Comparison of ENCODE assay signal across 14 cellular contexts in the genomic region with DNA sequence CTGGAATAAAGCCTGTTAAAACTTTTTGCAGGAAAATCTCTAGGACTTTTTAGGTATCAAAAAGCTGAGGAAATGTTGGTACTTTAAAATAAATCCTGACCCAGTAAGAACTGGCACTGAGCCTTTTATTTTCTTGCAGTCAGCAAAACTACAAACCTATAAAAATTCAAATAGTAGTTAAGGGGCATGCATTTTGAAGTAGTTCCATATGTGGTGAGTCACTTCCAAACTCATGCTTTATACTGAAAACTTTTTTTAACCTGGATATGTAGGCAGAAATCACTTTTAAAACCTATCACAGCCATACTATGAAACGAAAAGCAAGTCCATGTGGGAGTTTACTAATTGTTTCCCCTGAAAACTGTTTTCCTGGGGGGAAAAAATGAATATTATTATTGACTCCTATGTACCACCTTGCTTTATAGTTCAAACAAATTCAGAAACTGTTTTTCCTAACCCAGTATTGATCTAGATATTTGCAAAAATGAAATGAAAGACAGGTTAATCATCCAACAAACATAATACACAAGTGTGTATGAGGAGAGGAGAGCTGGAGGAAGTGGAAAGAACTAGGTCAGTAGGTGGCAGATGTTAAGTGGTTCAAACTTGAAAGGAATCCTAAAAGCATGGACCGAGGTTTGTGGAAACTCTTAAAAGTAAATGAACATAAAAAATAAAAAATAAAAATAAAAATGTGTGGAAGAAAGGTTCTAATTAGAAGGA. TPM values are rescaled to one million over a fixed set of nuclear protein-coding genes. Genes with fewer than 3 reads are reported as not detected.
DNase-seq lines count a peak whose midpoint lies in the region; ATAC-seq, FAIRE-seq and TF ChIP-seq lines count a peak whose summit lies in the region.
"Had no signal": no experiment of that assay in that cellular context is flagged by ENCODE, and none has a peak within 500 bp of the region (broad histone marks: within the 10 kb centered on the region; RNA-seq: fewer than 3 reads in every experiment).

No MANE protein-coding gene starts in this region.

- H3K36me3 ChIP-seq in adipocyte (ENCODE audit: control insufficient read depth, insufficient read depth, low read length, severe bottlenecking) (peaks cover 35% of the 10 kb centered on the region), kidney (ENCODE audit: control insufficient read depth in 1 of 2, insufficient read depth in 2 of 2, low read length in 2 of 2) (no peaks in the 10 kb centered on the region), Peyer's patch (peaks cover 0 to 4% (median 0%) of the 10 kb centered on the region in 3 donors)

- intact Hi-C loops in kidney (cut with DNase I), result no loop called here
- intact Hi-C loops in CD4-positive, alpha-beta T cell (cut with DNase I, micrococcal nuclease), result no loop called here

- H3K4me3 Mint-ChIP-seq in CD4-positive, alpha-beta T cell, result no peak overlapping the region

- no peaks in the 10 kb centered on the region for H3K9me3 Mint-ChIP-seq in CD4-positive, alpha-beta T cell
- H3K9me3 Mint-ChIP-seq: CD8-positive, alpha-beta memory T cell had no signal

- CTCF ChIA-PET in A549 (lab: Yijun Ruan, JAX), result no interaction called here
- CTCF ChIA-PET in CD4-positive, alpha-beta T cell (lab: Charles Lee), result interaction anchor here (1.0 kb wide), 1 partner anchor 11 kb away, joined by 3 read pairs; no protein-coding TSS in a partner anchor

- no peak for TF ChIP-seq POLR2A in A549 (IDR thresholded peaks at IDR 0.05; ENCODE audit: low read length)
- no peak for TF ChIP-seq POLR2A in Peyer's patch (IDR thresholded peaks at IDR 0.05)

- FAIRE-seq in A549 (lab: Jason Lieb, UNC), result no peak
- FAIRE-seq in kidney (lab: Jason Lieb, UNC), result peak; percentile 83

- H3K4me2 ChIP-seq in A549, result peak overlapping the region; percentile 11; the same call in 1 of the 3 replicates

- H3K4me1 ChIP-seq in A549 (peaks cover 40% of the 10 kb centered on the region; the same call in 2 of the 3 replicates), adipocyte (ENCODE audit: control insufficient read depth, insufficient read depth, low read length) (peaks cover 17% of the 10 kb centered on the region), kidney (ENCODE audit: control insufficient read depth in 1 of 2, insufficient read depth in 1 of 2, low read depth in 1 of 2, low read length in 2 of 2) (peaks cover 0 to 3% of the 10 kb centered on the region in 2 donors), Peyer's patch (peaks cover 0 to 13% (median 0%) of the 10 kb centered on the region in 4 donors)

- no peak for ATAC-seq in A549
- no peak for ATAC-seq in GM19328 (IDR thresholded peaks at IDR 0.05; ENCODE audit: unreplicated experiment)
- no peak for ATAC-seq in CD4-positive, alpha-beta T cell (ENCODE audit: poor library complexity)

- H3K27me3 Mint-ChIP-seq in CD4-positive, alpha-beta T cell, result no peaks in the 10 kb centered on the region
- H3K27me3 Mint-ChIP-seq: CD8-positive, alpha-beta memory T cell had no signal

- peaks cover 60% of the 10 kb centered on the region for H3K4me1 Mint-ChIP-seq in CD4-positive, alpha-beta T cell (ENCODE audit: low read depth)

- no peaks in the 10 kb centered on the region for H3K9me3 ChIP-seq in A549
- H3K9me3 ChIP-seq in adipocyte (ENCODE audit: control insufficient read depth, low read length), result no peaks in the 10 kb centered on the region
- H3K9me3 ChIP-seq in kidney (ENCODE audit: control insufficient read depth in 1 of 2, low read length in 2 of 2), result no peaks in the 10 kb centered on the region
- no peaks in the 10 kb centered on the region for H3K9me3 ChIP-seq in Peyer's patch
- no peaks in the 10 kb centered on the region for H3K9me3 ChIP-seq in CD4-positive, alpha-beta T cell (ENCODE audit: control insufficient read depth, low read length)

- no peaks in the 10 kb centered on the region for H3K27me3 ChIP-seq in adipocyte (replicated peaks; ENCODE audit: control insufficient read depth, insufficient read depth, low read length)
- no peaks in the 10 kb centered on the region for H3K27me3 ChIP-seq in Peyer's patch
- H3K27me3 ChIP-seq in CD4-positive, alpha-beta T cell (ENCODE audit: control insufficient read depth, insufficient read depth, low read length), result no peaks in the 10 kb centered on the region
- H3K27me3 ChIP-seq: MG63 had no signal

- DNase-seq in A549 (ENCODE audit: low read depth in 1 of 2, low spot score in 1 of 2) (no peak), EL (peak; percentile 63), adipocyte (ENCODE audit: low read depth) (peak; percentile 76), kidney (no peak), Peyer's patch (no peak), NCI-H446 treated with DMSO at 0.1 percent for 48 hours (lab: John Stamatoyannopoulos, UW) (no peak)
- no peak for DNase-seq in CD4-positive, alpha-beta T cell
- DNase-seq: activated effector memory CD4-positive, alpha-beta T cell treated with anti-CD3 and anti-CD28 coated beads, Interleukin-2, amount 50 U/mL, for 16 hours; CD8-positive, alpha-beta memory T cell; MG63; midbrain; NCI-H2227 treated with DMSO at 0.1 percent for 48 hours; SHP77 had no signal

- H3K9ac ChIP-seq in adipocyte (ENCODE audit: low read length) (no peak overlapping the region), kidney (ENCODE audit: low read length in 2 of 2) (no peak overlapping the region)

- no peak for TF ChIP-seq RAD21 in A549 (conservative IDR thresholded peaks at IDR 0.05 in 1 of 2, IDR thresholded peaks at IDR 0.05 in 1 of 2)

- H3K4me3 ChIP-seq in A549, result no peak overlapping the region
- H3K4me3 ChIP-seq in adipocyte (ENCODE audit: low read length), result no peak overlapping the region
- no peak overlapping the region for H3K4me3 ChIP-seq in kidney (ENCODE audit: low read length in 2 of 2)
- H3K4me3 ChIP-seq in Peyer's patch, result no peak overlapping the region
- H3K4me3 ChIP-seq: MG63 had no signal

- no peak overlapping the region for H3K27ac Mint-ChIP-seq in CD4-positive, alpha-beta T cell

- TF ChIP-seq EP300 in A549 (IDR thresholded peaks at IDR 0.05), result no peak

- peaks cover 22% of the 10 kb centered on the region for H3K36me3 Mint-ChIP-seq in CD4-positive, alpha-beta T cell (ENCODE audit: low read depth)

- WGBS in A549 (ENCODE audit: missing lambda C conversion rate), result 39% methylated on average over 2 of the region's 2 CpGs

- POLR2A ChIA-PET in A549 (lab: Yijun Ruan, JAX), result no interaction called here
- POLR2A ChIA-PET in CD4-positive, alpha-beta T cell (lab: Charles Lee), result no interaction called here

- peak overlapping the region in 1 of 2 experiments; percentile 14; a peak in 1 of 6 replicates for H3K27ac ChIP-seq in A549
- H3K27ac ChIP-seq in kidney (ENCODE audit: low read depth in 2 of 2, low read length in 2 of 2), result no peak overlapping the region
- H3K27ac ChIP-seq in Peyer's patch, result no peak overlapping the region
- no peak overlapping the region for H3K27ac ChIP-seq in CD4-positive, alpha-beta T cell (ENCODE audit: low read depth, low read length)

- TF ChIP-seq CTCF in A549 (IDR thresholded peaks at IDR 0.05), result no peak
- no peak for TF ChIP-seq CTCF in kidney (IDR thresholded peaks at IDR 0.05; ENCODE audit: borderline replicate concordance, extremely low read depth, insufficient read depth)
- TF ChIP-seq CTCF in Peyer's patch (IDR thresholded peaks at IDR 0.05), result no peak
- TF ChIP-seq CTCF in CD4-positive, alpha-beta T cell (IDR thresholded peaks at IDR 0.05), result no peak

TF ChIP-seq in A549, 52 proteins besides CTCF, POLR2A, EP300 and RAD21:
- peak; percentile 23 for TF ChIP-seq MAFK (IDR thresholded peaks at IDR 0.05; ENCODE audit: partially characterized antibody)
- no peak for TF ChIP-seq TP53 (CRISPR knock-in tag; IDR thresholded peaks at IDR 0.05)

RNA-seq across cellular contexts. Expression of a gene that starts 30.5 kb away (rescaled TPM):
- polyA plus RNA-seq in A549 (2011; rRNA removed) (35.5 and 41.7 TPM in 2 replicates), A549 (2017; fragmentation: RNase III; extraction: RNeasy Plus Mini Kit Qiagen cat#74134 plus additional on column Dnase treatment) (18.9 to 22.8 TPM (median 18.9 TPM) in 3 replicates), kidney (ENCODE audit: insufficient read depth, low read depth, low replicate concordance) (7.4 TPM)
- 3.5 and 4.5 TPM in 2 replicates for polyA plus RNA-seq in A549 (2012; cell fraction: cytosol; rRNA removed)
- polyA plus RNA-seq in A549 (2012; cell fraction: nucleus; rRNA removed), result 2.9 and 4.0 TPM in 2 replicates
- 41.8 and 47.2 TPM in 2 replicates for polyA minus RNA-seq in A549 (2011; rRNA and poly(A)+ RNA removed)
- total RNA-seq in kidney (60.4 TPM), Peyer's patch (10 to 100 TPM; 37.4 to 72.9 (median 53.6) TPM)
- total RNA-seq in CD4-positive, alpha-beta T cell, result 10 to 100 TPM; 41.6 to 50.1 TPM

Comparison
In these comparisons a context has a peak if more than half of its experiments do, and no peak if none do; other contexts are left out.
1. DNase-seq: peak in EL (single experiment) and adipocyte (single experiment); none in A549 (0 of 2), kidney (single experiment), Peyer's patch (0 of 3), NCI-H446 treated with DMSO at 0.1 percent for 48 hours (single experiment) and CD4-positive, alpha-beta T cell (0 of 10).